In genomic region chr3:126683506-126683905, GRCh38 we compare ENCODE assay signal across 1 cellular context.
TF ChIP-seq lines count a peak whose summit lies in the region.

No MANE protein-coding gene starts in this region.

TF ChIP-seq in GM23338, 12 proteins besides CTCF, POLR2A, EP300 and RAD21 (continued from another document):
- TF ChIP-seq ZNF462 (CRISPR knock-in tag; IDR thresholded peaks at IDR 0.05) (no peak), ZNF331 (CRISPR knock-in tag; IDR thresholded peaks at IDR 0.05; ENCODE audit: low read depth) (no peak), NANOG (IDR thresholded peaks at IDR 0.05; ENCODE audit: borderline replicate concordance) (no peak), ETS1 (IDR thresholded peaks at IDR 0.05) (no peak), EZH2phosphoT487 (IDR thresholded peaks at IDR 0.05; ENCODE audit: unreplicated experiment) (no peak)
TF ChIP-seq in GM23338: peak in this region for 0.
